11 cellular contexts compared by ENCODE assay signal in genomic region chr3:114660124-114660523, GRCh38.
DNase-seq lines count a peak whose midpoint lies in the region; ATAC-seq, FAIRE-seq and TF ChIP-seq lines count a peak whose summit lies in the region.
"Had no signal": no experiment of that assay in that cellular context is flagged by ENCODE, and none has a peak within 500 bp of the region (broad histone marks: within the 10 kb centered on the region; RNA-seq: fewer than 3 reads in every experiment).

No MANE protein-coding gene starts in this region.

- H3K27ac Mint-ChIP-seq in osteocyte (ENCODE audit: unreplicated experiment) = peak overlapping the region; percentile 94
- H3K27ac Mint-ChIP-seq: activated naive CD4-positive, alpha-beta T cell treated with anti-CD3 and anti-CD28 coated beads, Interleukin-2, amount 50 U/mL, for 72 hours had no signal

- H3K27me3 Mint-ChIP-seq in osteocyte (ENCODE audit: unreplicated experiment) = no peaks in the 10 kb centered on the region
- H3K27me3 Mint-ChIP-seq: B cell had no signal

- CTCF ChIA-PET in HEK293T (lab: Yijun Ruan, JAX) = no interaction called here

- peaks cover 9% of the 10 kb centered on the region for H3K9me3 Mint-ChIP-seq in osteocyte (ENCODE audit: unreplicated experiment)

- no peak for FAIRE-seq in RCC 7860 (lab: Jason Lieb, UNC)

- H3K4me1 Mint-ChIP-seq in osteocyte (ENCODE audit: unreplicated experiment) = peaks cover 46% of the 10 kb centered on the region

- peak overlapping the region; percentile 75 for H3K27ac ChIP-seq in VCaP

- peak overlapping the region; percentile 49 for H3K4me3 Mint-ChIP-seq in osteocyte (ENCODE audit: unreplicated experiment)
- H3K4me3 Mint-ChIP-seq: B cell had no signal

- peaks cover 7% of the 10 kb centered on the region for H3K36me3 Mint-ChIP-seq in osteocyte (ENCODE audit: unreplicated experiment)

- POLR2A ChIA-PET in HEK293T (lab: Yijun Ruan, JAX) = no interaction called here

- H3K4me3 ChIP-seq in foreskin fibroblast (ENCODE audit: low read depth in 1 of 2, low read length in 2 of 2) = peak overlapping the region; percentile 7 to 37

- peak; percentile 29 for DNase-seq in AG08395 (ENCODE audit: low spot score)
- peak; percentile 40 to 74 for DNase-seq in foreskin fibroblast
- no peak for DNase-seq in osteocyte (ENCODE audit: extremely low spot score, unreplicated experiment)
- no peak for DNase-seq in stimulated activated naive CD8-positive, alpha-beta T cell treated with anti-CD3 and anti-CD28 coated beads, Interleukin-15, Interleukin-2, amounts not matched to agents 100 U/mL and 50 U/mL, for 24 hours
- no peak for DNase-seq in HEK293T (ENCODE audit: extremely low spot score)
- DNase-seq in T-helper 2 cell = no peak
- DNase-seq in RCC 7860 (ENCODE audit: low spot score) = no peak
- DNase-seq: activated CD4-positive, CD25-positive, alpha-beta regulatory T cell treated with anti-CD3 and anti-CD28 coated beads, Interleukin-2, amount 50 U/mL, for 72 hours had no signal

- no peak for ATAC-seq in stimulated activated naive CD8-positive, alpha-beta T cell treated with anti-CD3 and anti-CD28 coated beads, Interleukin-15, Interleukin-2, amounts not matched to agents 100 U/mL and 50 U/mL, for 24 hours
- ATAC-seq: activated naive CD4-positive, alpha-beta T cell treated with anti-CD3 and anti-CD28 coated beads, Interleukin-2, amount 50 U/mL, for 72 hours had no signal

- TF ChIP-seq CTCF in VCaP (conservative IDR thresholded peaks at IDR 0.05) = no peak
- TF ChIP-seq CTCF in foreskin fibroblast (IDR thresholded peaks at IDR 0.05; ENCODE audit: low read depth, low read length) = no peak
- no peak for TF ChIP-seq CTCF in osteocyte (IDR thresholded peaks at IDR 0.05)

TF ChIP-seq in HEK293T, 16 proteins besides CTCF, POLR2A, EP300 and RAD21:
- TF ChIP-seq FOXM1 (IDR thresholded peaks at IDR 0.05; ENCODE audit: borderline replicate concordance) (no peak), BHLHE40 (IDR thresholded peaks at IDR 0.05; ENCODE audit: borderline replicate concordance) (no peak), HDGF (IDR thresholded peaks at IDR 0.05; ENCODE audit: borderline replicate concordance) (no peak), PKNOX1 (IDR thresholded peaks at IDR 0.05) (no peak)

Comparison
In these comparisons a context has a peak if more than half of its experiments do, and no peak if none do; other contexts are left out.
1. DNase-seq: peak in AG08395 (single experiment) and foreskin fibroblast (2 of 2); none in osteocyte (single experiment), stimulated activated naive CD8-positive, alpha-beta T cell treated with anti-CD3 and anti-CD28 coated beads, Interleukin-15, Interleukin-2, amounts not matched to agents 100 U/mL and 50 U/mL, for 24 hours (single experiment), HEK293T (single experiment), T-helper 2 cell (0 of 5) and RCC 7860 (single experiment).